ENCODE assay signal across 1 cellular context in genomic region chr11:82901165-82901938, GRCh38.
A peak's percentile ranks its signal among the peaks of the same experiment; 100 is the strongest.
TF ChIP-seq lines count a peak whose summit lies in the region.

Gene DDIAS (plus strand): TSS chr11:82901736. CDS start chr11:82914739, 13,003 bp downstream.

TF ChIP-seq in HepG2, 621 proteins besides CTCF, POLR2A, EP300 and RAD21 (continued from another document and continues in another):
- TF ChIP-seq, protein P1, sequence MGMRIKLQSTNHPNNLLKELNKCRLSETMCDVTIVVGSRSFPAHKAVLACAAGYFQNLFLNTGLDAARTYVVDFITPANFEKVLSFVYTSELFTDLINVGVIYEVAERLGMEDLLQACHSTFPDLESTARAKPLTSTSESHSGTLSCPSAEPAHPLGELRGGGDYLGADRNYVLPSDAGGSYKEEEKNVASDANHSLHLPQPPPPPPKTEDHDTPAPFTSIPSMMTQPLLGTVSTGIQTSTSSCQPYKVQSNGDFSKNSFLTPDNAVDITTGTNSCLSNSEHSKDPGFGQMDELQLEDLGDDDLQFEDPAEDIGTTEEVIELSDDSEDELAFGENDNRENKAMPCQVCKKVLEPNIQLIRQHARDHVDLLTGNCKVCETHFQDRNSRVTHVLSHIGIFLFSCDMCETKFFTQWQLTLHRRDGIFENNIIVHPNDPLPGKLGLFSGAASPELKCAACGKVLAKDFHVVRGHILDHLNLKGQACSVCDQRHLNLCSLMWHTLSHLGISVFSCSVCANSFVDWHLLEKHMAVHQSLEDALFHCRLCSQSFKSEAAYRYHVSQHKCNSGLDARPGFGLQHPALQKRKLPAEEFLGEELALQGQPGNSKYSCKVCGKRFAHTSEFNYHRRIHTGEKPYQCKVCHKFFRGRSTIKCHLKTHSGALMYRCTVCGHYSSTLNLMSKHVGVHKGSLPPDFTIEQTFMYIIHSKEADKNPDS (CRISPR knock-in tag; IDR thresholded peaks at IDR 0.05): no peak
- no peak for TF ChIP-seq ZNF260 (CRISPR knock-in tag; IDR thresholded peaks at IDR 0.05; ENCODE audit: borderline replicate concordance, low read depth)
- TF ChIP-seq ZNF33B (CRISPR knock-in tag; IDR thresholded peaks at IDR 0.05): no peak
- no peak for TF ChIP-seq BRCA1 (CRISPR knock-in tag; IDR thresholded peaks at IDR 0.05)
- TF ChIP-seq ZNF24 (IDR thresholded peaks at IDR 0.05): no peak
- peak; percentile 60 for TF ChIP-seq HNF1B (CRISPR knock-in tag; IDR thresholded peaks at IDR 0.05)
- TF ChIP-seq CCAR2 (optimal IDR thresholded peaks at IDR 0.05; ENCODE audit: low read depth, low read length): no peak
- no peak for TF ChIP-seq ZNF710 (CRISPR knock-in tag; IDR thresholded peaks at IDR 0.05; ENCODE audit: borderline replicate concordance)
- peak; percentile 55; the same call in 1 of the 2 replicates for TF ChIP-seq IRX3 (CRISPR knock-in tag; IDR thresholded peaks at IDR 0.05; ENCODE audit: borderline replicate concordance, low read depth)
- no peak for TF ChIP-seq ZNF761 (CRISPR knock-in tag; conservative IDR thresholded peaks at IDR 0.05)
- TF ChIP-seq, protein P2, sequence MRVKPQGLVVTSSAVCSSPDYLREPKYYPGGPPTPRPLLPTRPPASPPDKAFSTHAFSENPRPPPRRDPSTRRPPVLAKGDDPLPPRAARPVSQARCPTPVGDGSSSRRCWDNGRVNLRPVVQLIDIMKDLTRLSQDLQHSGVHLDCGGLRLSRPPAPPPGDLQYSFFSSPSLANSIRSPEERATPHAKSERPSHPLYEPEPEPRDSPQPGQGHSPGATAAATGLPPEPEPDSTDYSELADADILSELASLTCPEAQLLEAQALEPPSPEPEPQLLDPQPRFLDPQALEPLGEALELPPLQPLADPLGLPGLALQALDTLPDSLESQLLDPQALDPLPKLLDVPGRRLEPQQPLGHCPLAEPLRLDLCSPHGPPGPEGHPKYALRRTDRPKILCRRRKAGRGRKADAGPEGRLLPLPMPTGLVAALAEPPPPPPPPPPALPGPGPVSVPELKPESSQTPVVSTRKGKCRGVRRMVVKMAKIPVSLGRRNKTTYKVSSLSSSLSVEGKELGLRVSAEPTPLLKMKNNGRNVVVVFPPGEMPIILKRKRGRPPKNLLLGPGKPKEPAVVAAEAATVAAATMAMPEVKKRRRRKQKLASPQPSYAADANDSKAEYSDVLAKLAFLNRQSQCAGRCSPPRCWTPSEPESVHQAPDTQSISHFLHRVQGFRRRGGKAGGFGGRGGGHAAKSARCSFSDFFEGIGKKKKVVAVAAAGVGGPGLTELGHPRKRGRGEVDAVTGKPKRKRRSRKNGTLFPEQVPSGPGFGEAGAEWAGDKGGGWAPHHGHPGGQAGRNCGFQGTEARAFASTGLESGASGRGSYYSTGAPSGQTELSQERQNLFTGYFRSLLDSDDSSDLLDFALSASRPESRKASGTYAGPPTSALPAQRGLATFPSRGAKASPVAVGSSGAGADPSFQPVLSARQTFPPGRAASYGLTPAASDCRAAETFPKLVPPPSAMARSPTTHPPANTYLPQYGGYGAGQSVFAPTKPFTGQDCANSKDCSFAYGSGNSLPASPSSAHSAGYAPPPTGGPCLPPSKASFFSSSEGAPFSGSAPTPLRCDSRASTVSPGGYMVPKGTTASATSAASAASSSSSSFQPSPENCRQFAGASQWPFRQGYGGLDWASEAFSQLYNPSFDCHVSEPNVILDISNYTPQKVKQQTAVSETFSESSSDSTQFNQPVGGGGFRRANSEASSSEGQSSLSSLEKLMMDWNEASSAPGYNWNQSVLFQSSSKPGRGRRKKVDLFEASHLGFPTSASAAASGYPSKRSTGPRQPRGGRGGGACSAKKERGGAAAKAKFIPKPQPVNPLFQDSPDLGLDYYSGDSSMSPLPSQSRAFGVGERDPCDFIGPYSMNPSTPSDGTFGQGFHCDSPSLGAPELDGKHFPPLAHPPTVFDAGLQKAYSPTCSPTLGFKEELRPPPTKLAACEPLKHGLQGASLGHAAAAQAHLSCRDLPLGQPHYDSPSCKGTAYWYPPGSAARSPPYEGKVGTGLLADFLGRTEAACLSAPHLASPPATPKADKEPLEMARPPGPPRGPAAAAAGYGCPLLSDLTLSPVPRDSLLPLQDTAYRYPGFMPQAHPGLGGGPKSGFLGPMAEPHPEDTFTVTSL (CRISPR knock-in tag; IDR thresholded peaks at IDR 0.05; ENCODE audit: borderline replicate concordance): no peak
- TF ChIP-seq ZFP37 (CRISPR knock-in tag; IDR thresholded peaks at IDR 0.05; ENCODE audit: borderline replicate concordance): no peak
- TF ChIP-seq CEBPG (CRISPR knock-in tag; IDR thresholded peaks at IDR 0.05): no peak
- peak; percentile 54; the same call in 1 of the 2 replicates for TF ChIP-seq TAF1 (CRISPR knock-in tag; IDR thresholded peaks at IDR 0.05)
- TF ChIP-seq, protein P3, sequence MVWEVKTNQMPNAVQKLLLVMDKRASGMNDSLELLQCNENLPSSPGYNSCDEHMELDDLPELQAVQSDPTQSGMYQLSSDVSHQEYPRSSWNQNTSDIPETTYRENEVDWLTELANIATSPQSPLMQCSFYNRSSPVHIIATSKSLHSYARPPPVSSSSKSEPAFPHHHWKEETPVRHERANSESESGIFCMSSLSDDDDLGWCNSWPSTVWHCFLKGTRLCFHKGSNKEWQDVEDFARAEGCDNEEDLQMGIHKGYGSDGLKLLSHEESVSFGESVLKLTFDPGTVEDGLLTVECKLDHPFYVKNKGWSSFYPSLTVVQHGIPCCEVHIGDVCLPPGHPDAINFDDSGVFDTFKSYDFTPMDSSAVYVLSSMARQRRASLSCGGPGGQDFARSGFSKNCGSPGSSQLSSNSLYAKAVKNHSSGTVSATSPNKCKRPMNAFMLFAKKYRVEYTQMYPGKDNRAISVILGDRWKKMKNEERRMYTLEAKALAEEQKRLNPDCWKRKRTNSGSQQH (CRISPR knock-in tag; IDR thresholded peaks at IDR 0.05; ENCODE audit: low read depth): peak; percentile 99
- no peak for TF ChIP-seq KLF12 (CRISPR knock-in tag; IDR thresholded peaks at IDR 0.05; ENCODE audit: borderline replicate concordance)
- no peak for TF ChIP-seq ZBTB7A (CRISPR knock-in tag; IDR thresholded peaks at IDR 0.05)
- no peak for TF ChIP-seq ZKSCAN8 (CRISPR knock-in tag; IDR thresholded peaks at IDR 0.05; ENCODE audit: borderline replicate concordance)
- no peak for TF ChIP-seq RFXANK (CRISPR knock-in tag; IDR thresholded peaks at IDR 0.05)
- no peak for TF ChIP-seq ARHGAP35 (CRISPR knock-in tag; IDR thresholded peaks at IDR 0.05; ENCODE audit: borderline replicate concordance)
- no peak for TF ChIP-seq ZNF652 (CRISPR knock-in tag; IDR thresholded peaks at IDR 0.05; ENCODE audit: borderline replicate concordance, low read depth)
- peak; percentile 37; the same call in 1 of the 2 replicates for TF ChIP-seq ZNF124 (CRISPR knock-in tag; IDR thresholded peaks at IDR 0.05)
- TF ChIP-seq ZNF484 (CRISPR knock-in tag; IDR thresholded peaks at IDR 0.05; ENCODE audit: borderline replicate concordance, low read depth): no peak
- no peak; the same call in 1 of the 2 replicates for TF ChIP-seq ZNF777 (CRISPR knock-in tag; IDR thresholded peaks at IDR 0.05)
- peak; percentile 55; the same call in 1 of the 2 replicates for TF ChIP-seq IRF2 (CRISPR knock-in tag; IDR thresholded peaks at IDR 0.05)
- TF ChIP-seq ZNF800 (CRISPR knock-in tag; IDR thresholded peaks at IDR 0.05): no peak
- no peak for TF ChIP-seq ZBTB42 (CRISPR knock-in tag; IDR thresholded peaks at IDR 0.05)
- no peak for TF ChIP-seq KAT7 (CRISPR knock-in tag; IDR thresholded peaks at IDR 0.05; ENCODE audit: borderline replicate concordance)
- TF ChIP-seq, protein P4, sequence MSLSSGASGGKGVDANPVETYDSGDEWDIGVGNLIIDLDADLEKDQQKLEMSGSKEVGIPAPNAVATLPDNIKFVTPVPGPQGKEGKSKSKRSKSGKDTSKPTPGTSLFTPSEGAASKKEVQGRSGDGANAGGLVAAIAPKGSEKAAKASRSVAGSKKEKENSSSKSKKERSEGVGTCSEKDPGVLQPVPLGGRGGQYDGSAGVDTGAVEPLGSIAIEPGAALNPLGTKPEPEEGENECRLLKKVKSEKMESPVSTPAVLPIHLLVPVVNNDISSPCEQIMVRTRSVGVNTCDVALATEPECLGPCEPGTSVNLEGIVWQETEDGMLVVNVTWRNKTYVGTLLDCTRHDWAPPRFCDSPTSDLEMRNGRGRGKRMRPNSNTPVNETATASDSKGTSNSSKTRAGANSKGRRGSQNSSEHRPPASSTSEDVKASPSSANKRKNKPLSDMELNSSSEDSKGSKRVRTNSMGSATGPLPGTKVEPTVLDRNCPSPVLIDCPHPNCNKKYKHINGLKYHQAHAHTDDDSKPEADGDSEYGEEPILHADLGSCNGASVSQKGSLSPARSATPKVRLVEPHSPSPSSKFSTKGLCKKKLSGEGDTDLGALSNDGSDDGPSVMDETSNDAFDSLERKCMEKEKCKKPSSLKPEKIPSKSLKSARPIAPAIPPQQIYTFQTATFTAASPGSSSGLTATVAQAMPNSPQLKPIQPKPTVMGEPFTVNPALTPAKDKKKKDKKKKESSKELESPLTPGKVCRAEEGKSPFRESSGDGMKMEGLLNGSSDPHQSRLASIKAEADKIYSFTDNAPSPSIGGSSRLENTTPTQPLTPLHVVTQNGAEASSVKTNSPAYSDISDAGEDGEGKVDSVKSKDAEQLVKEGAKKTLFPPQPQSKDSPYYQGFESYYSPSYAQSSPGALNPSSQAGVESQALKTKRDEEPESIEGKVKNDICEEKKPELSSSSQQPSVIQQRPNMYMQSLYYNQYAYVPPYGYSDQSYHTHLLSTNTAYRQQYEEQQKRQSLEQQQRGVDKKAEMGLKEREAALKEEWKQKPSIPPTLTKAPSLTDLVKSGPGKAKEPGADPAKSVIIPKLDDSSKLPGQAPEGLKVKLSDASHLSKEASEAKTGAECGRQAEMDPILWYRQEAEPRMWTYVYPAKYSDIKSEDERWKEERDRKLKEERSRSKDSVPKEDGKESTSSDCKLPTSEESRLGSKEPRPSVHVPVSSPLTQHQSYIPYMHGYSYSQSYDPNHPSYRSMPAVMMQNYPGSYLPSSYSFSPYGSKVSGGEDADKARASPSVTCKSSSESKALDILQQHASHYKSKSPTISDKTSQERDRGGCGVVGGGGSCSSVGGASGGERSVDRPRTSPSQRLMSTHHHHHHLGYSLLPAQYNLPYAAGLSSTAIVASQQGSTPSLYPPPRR (CRISPR knock-in tag; IDR thresholded peaks at IDR 0.05; ENCODE audit: borderline replicate concordance): no peak
- no peak for TF ChIP-seq TOE1 (CRISPR knock-in tag; IDR thresholded peaks at IDR 0.05)
- no peak for TF ChIP-seq ZNF367 (CRISPR knock-in tag; IDR thresholded peaks at IDR 0.05; ENCODE audit: borderline replicate concordance)
- no peak for TF ChIP-seq ZNF20 (CRISPR knock-in tag; IDR thresholded peaks at IDR 0.05)
- TF ChIP-seq, protein P5, sequence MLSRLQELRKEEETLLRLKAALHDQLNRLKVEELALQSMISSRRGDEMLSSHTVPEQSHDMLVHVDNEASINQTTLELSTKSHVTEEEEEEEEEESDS (CRISPR knock-in tag; IDR thresholded peaks at IDR 0.05; ENCODE audit: borderline replicate concordance): peak; percentile 72
- peak in 1 of 2 experiments; percentile 68; a peak in 1 of 4 replicates for TF ChIP-seq KLF16 (CRISPR knock-in tag; IDR thresholded peaks at IDR 0.05)
- TF ChIP-seq, protein P6, sequence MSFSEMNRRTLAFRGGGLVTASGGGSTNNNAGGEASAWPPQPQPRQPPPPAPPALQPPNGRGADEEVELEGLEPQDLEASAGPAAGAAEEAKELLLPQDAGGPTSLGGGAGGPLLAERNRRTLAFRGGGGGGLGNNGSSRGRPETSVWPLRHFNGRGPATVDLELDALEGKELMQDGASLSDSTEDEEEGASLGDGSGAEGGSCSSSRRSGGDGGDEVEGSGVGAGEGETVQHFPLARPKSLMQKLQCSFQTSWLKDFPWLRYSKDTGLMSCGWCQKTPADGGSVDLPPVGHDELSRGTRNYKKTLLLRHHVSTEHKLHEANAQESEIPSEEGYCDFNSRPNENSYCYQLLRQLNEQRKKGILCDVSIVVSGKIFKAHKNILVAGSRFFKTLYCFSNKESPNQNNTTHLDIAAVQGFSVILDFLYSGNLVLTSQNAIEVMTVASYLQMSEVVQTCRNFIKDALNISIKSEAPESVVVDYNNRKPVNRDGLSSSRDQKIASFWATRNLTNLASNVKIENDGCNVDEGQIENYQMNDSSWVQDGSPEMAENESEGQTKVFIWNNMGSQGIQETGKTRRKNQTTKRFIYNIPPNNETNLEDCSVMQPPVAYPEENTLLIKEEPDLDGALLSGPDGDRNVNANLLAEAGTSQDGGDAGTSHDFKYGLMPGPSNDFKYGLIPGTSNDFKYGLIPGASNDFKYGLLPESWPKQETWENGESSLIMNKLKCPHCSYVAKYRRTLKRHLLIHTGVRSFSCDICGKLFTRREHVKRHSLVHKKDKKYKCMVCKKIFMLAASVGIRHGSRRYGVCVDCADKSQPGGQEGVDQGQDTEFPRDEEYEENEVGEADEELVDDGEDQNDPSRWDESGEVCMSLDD (CRISPR knock-in tag; IDR thresholded peaks at IDR 0.05; ENCODE audit: borderline replicate concordance): no peak
- no peak for TF ChIP-seq SSRP1 (CRISPR knock-in tag; IDR thresholded peaks at IDR 0.05)
- no peak for TF ChIP-seq ZNF263 (CRISPR knock-in tag; IDR thresholded peaks at IDR 0.05)
